ENCODE assay signal across 21 cellular contexts in the genomic region with DNA sequence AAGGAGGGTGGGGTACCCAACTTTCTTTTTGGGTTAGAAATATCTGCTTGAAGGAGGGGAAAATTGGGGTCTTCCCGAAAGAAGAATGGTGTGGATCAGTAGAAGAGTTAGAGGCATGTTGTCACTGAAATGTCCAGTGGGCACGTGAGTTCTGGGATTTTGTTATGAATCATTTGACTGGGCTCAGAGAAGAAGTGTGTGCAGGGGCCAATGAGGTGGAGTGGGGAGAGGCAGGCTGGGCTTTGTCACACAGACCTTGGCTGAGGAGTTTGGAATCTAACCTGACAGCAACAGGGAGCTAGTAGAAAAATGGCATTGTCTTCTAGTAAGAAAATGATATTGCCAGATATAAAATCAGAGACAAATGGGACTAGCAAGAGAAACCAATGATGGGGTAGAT.
DNase-seq lines count a peak whose midpoint lies in the region; ATAC-seq and TF ChIP-seq lines count a peak whose summit lies in the region.
"Had no signal": no experiment of that assay in that cellular context is flagged by ENCODE, and none has a peak within 500 bp of the region (broad histone marks: within the 10 kb centered on the region; RNA-seq: fewer than 3 reads in every experiment).

No MANE protein-coding gene starts in this region.

- no peak for ATAC-seq in HG02678 (IDR thresholded peaks at IDR 0.05; ENCODE audit: unreplicated experiment)
- ATAC-seq: GM12878, GM23338, Panc1, Right ventricle myocardium inferior had no signal

- TF ChIP-seq EP300 in SK-N-SH (IDR thresholded peaks at IDR 0.05; ENCODE audit: borderline replicate concordance in 1 of 2, low read depth in 1 of 2, low read length in 1 of 2): no peak

- CTCF ChIA-PET in AG04450 (lab: Charles Lee): interaction anchor here (0.8 to 1.3 kb wide), 6 partner anchors 14 to 348 kb away, joined by 3 to 4 read pairs (median 4); no protein-coding TSS in a partner anchor
- CTCF ChIA-PET in SK-N-SH (lab: Yijun Ruan, JAX): interaction anchor here (1.1 kb wide), 1 partner anchor 39 kb away, joined by 3 read pairs; no protein-coding TSS in a partner anchor

- H2AFZ ChIP-seq in SK-N-SH (ENCODE audit: low read depth): no peak overlapping the region
- H2AFZ ChIP-seq: GM23338 had no signal

- no peak overlapping the region for H3K9ac ChIP-seq in SK-N-SH
- H3K9ac ChIP-seq: KMS-11 had no signal

- 63% methylated on average over 2 of the region's 2 CpGs for WGBS in SK-N-SH (ENCODE audit: low lambda C conversion rate)

- 0 out of 2 replicates have a peak overlapping the region, but pooled peaks have one; percentile 14 for H3K4me2 ChIP-seq in SK-N-SH
- H3K4me2 ChIP-seq: GM23338, KMS-11 had no signal

- H3K27me3 ChIP-seq in AG04450 (ENCODE audit: control insufficient read depth, insufficient read depth, low read length) (no peaks in the 10 kb centered on the region), SK-N-SH (ENCODE audit: insufficient read depth) (no peaks in the 10 kb centered on the region)

- no peaks in the 10 kb centered on the region for H3K9me3 ChIP-seq in AG04450 (ENCODE audit: control insufficient read depth, insufficient read depth, low read length)
- H3K9me3 ChIP-seq in SK-N-SH: no peaks in the 10 kb centered on the region

- H3K4me3 ChIP-seq in AG04450 (ENCODE audit: low read depth, low read length) (no peak overlapping the region), SK-N-SH (ENCODE audit: low read depth in 2 of 2, low read length in 1 of 2) (no peak overlapping the region), fibroblast of the aortic adventitia (ENCODE audit: low read depth, low read length) (no peak overlapping the region)
- H3K4me3 ChIP-seq: GM12878, GM23338 had no signal

- peaks cover 5% of the 10 kb centered on the region for H3F3A ChIP-seq in SK-N-SH (replicated peaks; ENCODE audit: insufficient read depth)

- DNase-seq in AG04450 (ENCODE audit: low read depth, low spot score) (no peak), HT1080 (ENCODE audit: low read depth) (peak; percentile 70), SK-N-SH (no peak), fibroblast of the aortic adventitia (ENCODE audit: low read depth) (peak; percentile 49), NAMALWA (ENCODE audit: low spot score) (no peak), anterior cingulate cortex (lab: John Stamatoyannopoulos, UW) (no peak), NCI-H82 (lab: John Stamatoyannopoulos, UW) (no peak)
- DNase-seq: C1 segment of cervical spinal cord, DND-41, GDM1, MM.1S, NCI-H1105, NCI-H1694, NCI-H446, NCI-H748 treated with DMSO at 0.1 percent for 48 hours had no signal

- H3K79me2 ChIP-seq in SK-N-SH (ENCODE audit: insufficient read depth): no peaks in the 10 kb centered on the region

- no peaks in the 10 kb centered on the region for H3K9me2 ChIP-seq in SK-N-SH

- H4K20me1 ChIP-seq in SK-N-SH (ENCODE audit: insufficient read depth): no peaks in the 10 kb centered on the region

- H3K27ac ChIP-seq in AG04450 (ENCODE audit: low read depth, low read length) (peak overlapping the region; percentile 31), SK-N-SH (ENCODE audit: low read depth in 2 of 2, low read length in 1 of 2) (peak overlapping the region in 1 of 2 experiments; percentile 36; a peak in 2 of 4 replicates)
- H3K27ac ChIP-seq: KMS-11 had no signal

- POLR2A ChIA-PET in AG04450 (lab: Yijun Ruan, JAX) (no interaction called here), SK-N-SH (lab: Yijun Ruan, JAX) (no interaction called here)

- TF ChIP-seq CTCF in AG04450 (IDR thresholded peaks at IDR 0.05; ENCODE audit: low read depth, low read length) (no peak), SK-N-SH (IDR thresholded peaks at IDR 0.05) (no peak), fibroblast of the aortic adventitia (IDR thresholded peaks at IDR 0.05; ENCODE audit: insufficient read depth, low read length) (no peak)

- H3K4me1 ChIP-seq in SK-N-SH (ENCODE audit: control insufficient read depth in 1 of 2, insufficient read depth in 2 of 2, low read depth in 1 of 2, low read length in 1 of 2): peaks cover 15 to 32% of the 10 kb centered on the region in 2 experiments; a peak in 3 of 4 replicates

- no peak for TF ChIP-seq RAD21 in SK-N-SH (IDR thresholded peaks at IDR 0.05; ENCODE audit: low read length)

- no peaks in the 10 kb centered on the region for H3K36me3 ChIP-seq in SK-N-SH (replicated peaks in 1 of 2; ENCODE audit: control insufficient read depth in 1 of 2, insufficient read depth in 2 of 2, low read length in 1 of 2)

TF ChIP-seq in SK-N-SH, 30 proteins besides CTCF, POLR2A, EP300 and RAD21:
- TF ChIP-seq, protein P1, sequence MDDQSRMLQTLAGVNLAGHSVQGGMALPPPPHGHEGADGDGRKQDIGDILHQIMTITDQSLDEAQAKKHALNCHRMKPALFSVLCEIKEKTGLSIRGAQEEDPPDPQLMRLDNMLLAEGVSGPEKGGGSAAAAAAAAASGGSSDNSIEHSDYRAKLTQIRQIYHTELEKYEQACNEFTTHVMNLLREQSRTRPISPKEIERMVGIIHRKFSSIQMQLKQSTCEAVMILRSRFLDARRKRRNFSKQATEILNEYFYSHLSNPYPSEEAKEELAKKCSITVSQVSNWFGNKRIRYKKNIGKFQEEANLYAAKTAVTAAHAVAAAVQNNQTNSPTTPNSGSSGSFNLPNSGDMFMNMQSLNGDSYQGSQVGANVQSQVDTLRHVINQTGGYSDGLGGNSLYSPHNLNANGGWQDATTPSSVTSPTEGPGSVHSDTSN (IDR thresholded peaks at IDR 0.05): no peak
- TF ChIP-seq TCF12 (IDR thresholded peaks at IDR 0.05): peak; percentile 43; the same call in 1 of the 2 replicates

Comparison
In these comparisons a context has a peak if more than half of its experiments do, and no peak if none do; other contexts are left out.
1. DNase-seq: peak in HT1080 (single experiment) and fibroblast of the aortic adventitia (single experiment); none in AG04450 (single experiment), SK-N-SH (single experiment), NAMALWA (single experiment), anterior cingulate cortex (0 of 58) and NCI-H82 (single experiment).